8 cellular contexts compared by ENCODE assay signal in the genomic region with DNA sequence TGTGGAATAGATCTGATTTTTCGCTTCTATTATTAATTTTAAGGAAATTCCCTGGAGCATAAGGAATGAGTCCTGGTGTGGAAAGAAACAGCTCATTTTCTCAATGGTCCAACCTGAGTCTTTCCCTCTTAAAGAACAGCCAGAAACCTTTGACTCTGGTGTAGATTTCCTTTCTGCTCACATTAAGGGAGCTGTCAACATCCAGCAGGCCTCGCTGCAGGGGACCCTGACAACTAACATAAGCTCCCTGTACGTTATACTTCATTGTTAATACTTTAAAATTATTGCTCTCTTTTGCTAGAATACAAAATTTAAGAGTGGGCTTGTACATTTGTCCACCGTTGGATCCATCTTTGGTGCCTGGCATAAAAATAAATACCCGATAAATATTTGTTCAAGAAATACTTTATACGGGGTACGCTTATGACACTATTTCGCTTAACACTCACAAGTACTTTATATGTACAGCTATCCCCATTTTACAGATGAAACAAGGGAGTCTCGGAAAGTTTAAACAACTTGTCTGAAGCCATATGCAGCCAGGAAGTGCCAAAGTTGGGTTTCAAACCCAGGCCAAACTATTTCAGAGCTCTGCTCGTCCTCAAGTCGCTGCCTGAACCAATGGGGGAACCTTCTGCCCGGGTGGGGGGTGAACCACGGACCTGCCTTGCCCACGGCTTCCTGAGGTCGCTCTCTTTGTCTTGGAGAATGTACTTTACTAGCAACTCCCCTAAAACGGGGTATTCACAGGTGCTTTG. TPM values are rescaled to one million over a fixed set of nuclear protein-coding genes. Genes with fewer than 3 reads are reported as not detected.
DNase-seq lines count a peak whose midpoint lies in the region; ATAC-seq and TF ChIP-seq lines count a peak whose summit lies in the region.

No MANE protein-coding gene starts in this region.

- dilution Hi-C loops in IMR-90 (cut with HindIII; ENCODE audit: low sequenced_read_pairs, unreplicated experiment) = no loop called here

- H3K4me3 Mint-ChIP-seq in activated CD4-positive, alpha-beta memory T cell treated with anti-CD3 and anti-CD28 coated beads, Interleukin-2, amount 10 ng/mL, durations not matched to agents 7 days and 5 days = peak overlapping the region; percentile 95

- H3K27ac Mint-ChIP-seq in activated CD4-positive, alpha-beta memory T cell treated with anti-CD3 and anti-CD28 coated beads, Interleukin-2, amount 10 ng/mL, durations not matched to agents 7 days and 5 days = peak overlapping the region; percentile 94

- H3K14ac ChIP-seq in IMR-90 (replicated peaks; ENCODE audit: low read depth, low read length) = peak overlapping the region; percentile 90

- H2BK5ac ChIP-seq in IMR-90 (ENCODE audit: low read depth, low read length, poor library complexity, severe bottlenecking) = peak overlapping the region; percentile 80

- peak overlapping the region; percentile 7; the same call in 1 of the 2 replicates for H3K23ac ChIP-seq in IMR-90 (ENCODE audit: low read depth, low read length)

- H4K20me1 ChIP-seq in IMR-90 (ENCODE audit: insufficient read depth, low read length) = peaks cover 3% of the 10 kb centered on the region; the same call in 1 of the 2 replicates

- peak overlapping the region; percentile 99 for H3K9ac ChIP-seq in IMR-90 (ENCODE audit: low read depth, low read length)

- H3K36me3 Mint-ChIP-seq in activated CD4-positive, alpha-beta memory T cell treated with anti-CD3 and anti-CD28 coated beads, Interleukin-2, amount 10 ng/mL, durations not matched to agents 7 days and 5 days (ENCODE audit: low read depth) = peaks cover 42% of the 10 kb centered on the region

- peak overlapping the region; percentile 93 for H3K4ac ChIP-seq in IMR-90 (ENCODE audit: low read depth, low read length)

- peaks cover 58% of the 10 kb centered on the region for H3K4me1 Mint-ChIP-seq in activated CD4-positive, alpha-beta memory T cell treated with anti-CD3 and anti-CD28 coated beads, Interleukin-2, amount 10 ng/mL, durations not matched to agents 7 days and 5 days

- H2BK15ac ChIP-seq in IMR-90 (ENCODE audit: low read depth, low read length) = no peak overlapping the region

- peak overlapping the region; percentile 94 for H3K27ac ChIP-seq in IMR-90 (ENCODE audit: insufficient read depth, low read length)
- H3K27ac ChIP-seq in prostate gland = peak overlapping the region; percentile 95 to 98

- H3K9me1 ChIP-seq in IMR-90 (ENCODE audit: insufficient read depth, low read length) = peaks cover 6% of the 10 kb centered on the region; the same call in 1 of the 2 replicates

- H3K4me2 ChIP-seq in IMR-90 (ENCODE audit: low read depth, low read length) = peak overlapping the region; percentile 74

- in situ Hi-C loops in GM13977 (cut with MboI; ENCODE audit: low pct_unique_long_range_greater_than_20kb, low sequenced_read_pairs, unreplicated experiment) (no loop called here), IMR-90 (cut with MboI; ENCODE audit: low sequenced_read_pairs) (no loop called here)

- peak overlapping the region; percentile 94 for H4K5ac ChIP-seq in IMR-90 (ENCODE audit: low read depth, low read length)

- H4K91ac ChIP-seq in IMR-90 (ENCODE audit: insufficient read depth, low read depth, low read length) = peak overlapping the region; percentile 76

- peak overlapping the region; percentile 84 for H3K4me3 ChIP-seq in AG10803 (ENCODE audit: low read length)
- H3K4me3 ChIP-seq in IMR-90 (ENCODE audit: insufficient read depth, low read depth, low read length) = peak overlapping the region; percentile 93
- H3K4me3 ChIP-seq in prostate gland = peak overlapping the region; percentile 63 to 68

- H2BK120ac ChIP-seq in IMR-90 (ENCODE audit: low read depth, low read length) = no peak overlapping the region

- H3K27me3 Mint-ChIP-seq in activated CD4-positive, alpha-beta memory T cell treated with anti-CD3 and anti-CD28 coated beads, Interleukin-2, amount 10 ng/mL, durations not matched to agents 7 days and 5 days = no peaks in the 10 kb centered on the region

- 0% methylated on average over 1 of the region's 16 CpGs; no CpG with 5 or more reads in 1 of the 2 experiments for WGBS in IMR-90 (ENCODE audit: extremely low coverage in 2 of 2, insufficient read length in 1 of 2), 2 experiments
- WGBS in prostate gland = 6% methylated on average over 16 of the region's 16 CpGs

- ATAC-seq in IMR-90 (ENCODE audit: low read depth) (peak; percentile 31), GM19395 (IDR thresholded peaks at IDR 0.05; ENCODE audit: unreplicated experiment) (no peak)

- H2AFZ ChIP-seq in IMR-90 (replicated peaks; ENCODE audit: low read length, poor library complexity) = peak overlapping the region; percentile 99

- H4K8ac ChIP-seq in IMR-90 (ENCODE audit: low read depth in 2 of 2, low read length in 2 of 2) = peak overlapping the region; percentile 91 to 99

- peak; percentile 66 for DNase-seq in AG10803 (ENCODE audit: low read depth)
- DNase-seq in GM13977 (ENCODE audit: low spot score) = peak; percentile 50
- peak; percentile 43 for DNase-seq in IMR-90
- peak; percentile 57 for DNase-seq in activated CD4-positive, alpha-beta memory T cell treated with anti-CD3 and anti-CD28 coated beads, Interleukin-2, amount 10 ng/mL, durations not matched to agents 7 days and 5 days
- peak; percentile 20 for DNase-seq in glomerular endothelial cell (ENCODE audit: extremely low read depth, low read depth, low spot score)
- DNase-seq in prostate gland (ENCODE audit: low spot score) = no peak
- no peak for DNase-seq in superior temporal gyrus (ENCODE audit: extremely low spot score)

- no peak for TF ChIP-seq RAD21 in IMR-90 (IDR thresholded peaks at IDR 0.05; ENCODE audit: low read length)

- peaks cover 31 to 42% of the 10 kb centered on the region in 2 experiments for H3K79me1 ChIP-seq in IMR-90 (ENCODE audit: low read depth in 1 of 2, low read length in 2 of 2)

- BruUV-seq in IMR-90 (replicated peaks; lab: Mats Ljungman, UMichigan) = TSS peak; percentile 55

- TF ChIP-seq POLR2A in IMR-90 (IDR thresholded peaks at IDR 0.05; ENCODE audit: low read depth, low read length) = no peak; the same call in 1 of the 2 replicates
- no peak for TF ChIP-seq POLR2A in prostate gland (IDR thresholded peaks at IDR 0.05)

- CTCF ChIA-PET in IMR-90 (lab: Yijun Ruan, JAX) = interaction anchor here (0.8 to 1.4 kb wide), 2 partner anchors 18 to 28 kb away, joined by 3 read pairs; a partner anchor contains a TSS
- CTCF ChIA-PET in activated CD4-positive, alpha-beta memory T cell treated with anti-CD3 and anti-CD28 coated beads, Interleukin-2, amount 10 ng/mL, durations not matched to agents 7 days and 5 days (lab: Charles Lee) = interaction anchor here (0.6 to 3.6 kb wide), 15 partner anchors 22 to 902 kb away, joined by 3 to 18 read pairs (median 5); a partner anchor contains a TSS

- POLR2A ChIA-PET in IMR-90 (lab: Charles Lee; ENCODE audit: unreplicated experiment) = interaction anchor here (0.6 to 1.0 kb wide), 3 partner anchors 27 to 269 kb away, joined by 3 to 5 read pairs (median 3); no protein-coding TSS in a partner anchor
- POLR2A ChIA-PET in activated CD4-positive, alpha-beta memory T cell treated with anti-CD3 and anti-CD28 coated beads, Interleukin-2, amount 10 ng/mL, durations not matched to agents 7 days and 5 days (lab: Charles Lee) = interaction anchor here (0.6 to 5.0 kb wide), 20 partner anchors 7 to 1019 kb away, joined by 3 to 66 read pairs (median 6); a partner anchor contains a TSS

- H3K56ac ChIP-seq in IMR-90 (ENCODE audit: extremely low read depth, insufficient read depth, low read length) = peak overlapping the region; percentile 90

- peak overlapping the region; percentile 68 for H2AK9ac ChIP-seq in IMR-90 (replicated peaks; ENCODE audit: low read depth, low read length, poor library complexity)

- H2AK5ac ChIP-seq in IMR-90 (ENCODE audit: low read depth, low read length) = peak overlapping the region; percentile 48

- TF ChIP-seq CTCF in AG10803 (conservative IDR thresholded peaks at IDR 0.05; ENCODE audit: low read length) (no peak), GM13977 (IDR thresholded peaks at IDR 0.05; ENCODE audit: extremely low read depth, insufficient read depth, missing control alignments) (no peak), IMR-90 (conservative IDR thresholded peaks at IDR 0.05; ENCODE audit: low read depth, low read length) (no peak), prostate gland (IDR thresholded peaks at IDR 0.05) (no peak)

- no peaks in the 10 kb centered on the region for H3K9me3 Mint-ChIP-seq in activated CD4-positive, alpha-beta memory T cell treated with anti-CD3 and anti-CD28 coated beads, Interleukin-2, amount 10 ng/mL, durations not matched to agents 7 days and 5 days

- peak overlapping the region; percentile 74; the same call in 1 of the 2 replicates for H3K18ac ChIP-seq in IMR-90 (ENCODE audit: low read depth, low read length)

- H3K9me3 ChIP-seq in IMR-90 (ENCODE audit: control insufficient read depth, insufficient read depth, low read length) (no peaks in the 10 kb centered on the region), prostate gland (no peaks in the 10 kb centered on the region)

- H3K4me1 ChIP-seq in IMR-90 (ENCODE audit: control insufficient read depth, insufficient read depth, low read length) = peaks cover 5% of the 10 kb centered on the region
- H3K4me1 ChIP-seq in prostate gland (replicated peaks) = peaks cover 4% of the 10 kb centered on the region

- peaks cover 4% of the 10 kb centered on the region; the same call in 1 of the 2 replicates for H3K36me3 ChIP-seq in IMR-90 (ENCODE audit: control insufficient read depth, insufficient read depth, low read length)
- H3K36me3 ChIP-seq in prostate gland = no peaks in the 10 kb centered on the region

- intact Hi-C loops in IMR-90 (cut with micrococcal nuclease) (loop anchor here (5.0 kb wide), 1 partner anchor 900 kb away; no protein-coding TSS in a partner anchor), prostate gland (cut with DNase I) (no loop called here)

- H3K27me3 ChIP-seq in IMR-90 (ENCODE audit: control insufficient read depth, insufficient read depth, low read length) (no peaks in the 10 kb centered on the region), prostate gland (replicated peaks; ENCODE audit: insufficient read depth) (no peaks in the 10 kb centered on the region)

- no peak overlapping the region for H2BK20ac ChIP-seq in IMR-90 (ENCODE audit: low read depth, low read length)

RNA-seq across cellular contexts. Expression of a gene that starts 0.6 kb away (rescaled TPM):
- total RNA-seq in IMR-90 (2012; rRNA removed) (119 and 169 TPM in 2 replicates), glomerular endothelial cell (104 and 106 TPM in 2 replicates), prostate gland (10 to 100 TPM; 65.7 to 82.0 TPM)
- polyA plus RNA-seq in IMR-90 (2012; rRNA removed) = 62.4 and 66.2 TPM in 2 replicates
- 11.6 and 18.1 TPM in 2 replicates for polyA plus RNA-seq in IMR-90 (2012; cell fraction: cytosol; rRNA removed)
- polyA plus RNA-seq in IMR-90 (2012; cell fraction: nucleus; rRNA removed; ENCODE audit: low replicate concordance) = 4.9 and 36.3 TPM in 2 replicates
- 100 to 1,000 TPM in 1 of 2 experiments, 10 to 100 TPM in 1; 96.7 to 102 TPM for total RNA-seq in activated CD4-positive, alpha-beta memory T cell treated with anti-CD3 and anti-CD28 coated beads, Interleukin-2, amount 10 ng/mL, durations not matched to agents 7 days and 5 days

RNA-seq across cellular contexts. Expression of a gene that starts 18.0 kb away (rescaled TPM):
- total RNA-seq in IMR-90 (2012; rRNA removed) = not detected in 2 replicates
- polyA plus RNA-seq in IMR-90 (2012; rRNA removed) = not detected in 2 replicates
- polyA plus RNA-seq in IMR-90 (2012; cell fraction: cytosol; rRNA removed) = not detected in 2 replicates
- polyA plus RNA-seq in IMR-90 (2012; cell fraction: nucleus; rRNA removed; ENCODE audit: low replicate concordance) = not detected in 2 replicates
- not detected for total RNA-seq in activated CD4-positive, alpha-beta memory T cell treated with anti-CD3 and anti-CD28 coated beads, Interleukin-2, amount 10 ng/mL, durations not matched to agents 7 days and 5 days
- total RNA-seq in glomerular endothelial cell = not detected in 2 replicates
- under 1 TPM; 0.05 to 0.91 TPM for total RNA-seq in prostate gland

RNA-seq across cellular contexts. Expression of a gene that starts 56.6 kb away (rescaled TPM):
- total RNA-seq in IMR-90 (2012; rRNA removed) (not detected in 2 replicates), glomerular endothelial cell (not detected in 2 replicates), prostate gland (not detected)
- not detected in 2 replicates for polyA plus RNA-seq in IMR-90 (2012; rRNA removed)
- polyA plus RNA-seq in IMR-90 (2012; cell fraction: cytosol; rRNA removed) = not detected in 2 replicates
- not detected in 2 replicates for polyA plus RNA-seq in IMR-90 (2012; cell fraction: nucleus; rRNA removed; ENCODE audit: low replicate concordance)
- not detected for total RNA-seq in activated CD4-positive, alpha-beta memory T cell treated with anti-CD3 and anti-CD28 coated beads, Interleukin-2, amount 10 ng/mL, durations not matched to agents 7 days and 5 days

Comparison
In these comparisons a context has a peak if more than half of its experiments do, and no peak if none do; other contexts are left out.
1. DNase-seq: peak in AG10803 (single experiment), GM13977 (single experiment), IMR-90 (single experiment), activated CD4-positive, alpha-beta memory T cell treated with anti-CD3 and anti-CD28 coated beads, Interleukin-2, amount 10 ng/mL, durations not matched to agents 7 days and 5 days (single experiment) and glomerular endothelial cell (single experiment); none in prostate gland (single experiment) and superior temporal gyrus (single experiment).
2. Peak in every context shown above with its lines, with median percentiles within 50 percentile points of each other: H3K4me3 ChIP-seq.